In the genomic region with DNA sequence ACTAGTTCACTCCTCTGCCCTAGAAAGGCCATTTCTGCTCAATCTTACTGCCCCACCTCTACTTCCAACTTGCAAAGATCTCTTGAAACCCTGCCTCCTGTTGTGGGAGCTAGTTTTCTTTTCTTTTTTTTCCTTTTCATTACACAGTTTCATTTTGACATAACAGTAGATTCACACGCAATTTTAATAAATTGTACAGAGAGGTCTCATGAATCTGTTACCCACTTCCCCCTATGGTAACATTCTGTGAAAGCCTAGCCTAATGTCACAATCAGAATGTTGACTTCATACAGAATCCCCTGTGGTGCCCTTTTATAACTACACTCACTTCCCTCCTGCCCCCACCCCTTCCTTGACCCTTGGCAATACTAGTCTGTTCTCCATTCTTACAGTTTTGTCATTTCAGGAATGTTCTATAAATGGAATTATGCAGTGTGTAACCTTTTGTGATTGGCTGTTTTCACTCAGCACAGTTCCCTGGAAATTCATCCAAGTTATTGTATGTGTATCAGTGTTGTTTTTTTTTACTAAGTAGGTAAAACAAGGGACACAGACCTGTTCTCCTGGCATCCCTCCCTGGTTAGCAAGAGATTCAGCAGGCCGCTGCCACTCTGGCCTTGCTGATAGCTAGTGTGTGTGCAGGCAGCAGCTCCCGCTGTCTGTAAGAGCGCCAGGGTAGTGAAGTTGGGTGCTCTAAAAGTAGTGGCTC, we compare ENCODE assay signal across 8 cellular contexts. TPM values are rescaled to one million over a fixed set of nuclear protein-coding genes. Genes with fewer than 3 reads are reported as not detected.
DNase-seq lines count a peak whose midpoint lies in the region; ATAC-seq and TF ChIP-seq lines count a peak whose summit lies in the region.

No MANE protein-coding gene starts in this region.

- TF ChIP-seq CTCF in BJ (IDR thresholded peaks at IDR 0.05; ENCODE audit: insufficient read depth, low read depth, low read length) (peak; percentile 23; the same call in 1 of the 2 replicates), nephron progenitor cell (IDR thresholded peaks at IDR 0.05) (no peak)

- H3K9me3 Mint-ChIP-seq in nephron progenitor cell = peaks cover 25% of the 10 kb centered on the region

- H3K27me3 Mint-ChIP-seq in nephron progenitor cell (ENCODE audit: low read depth, poor library complexity) = no peaks in the 10 kb centered on the region

- no peak overlapping the region for H3K4me3 Mint-ChIP-seq in nephron progenitor cell

- H3K27me3 ChIP-seq in BJ (ENCODE audit: control insufficient read depth, insufficient read depth, low read length) = no peaks in the 10 kb centered on the region

- peaks cover 30% of the 10 kb centered on the region for H3K36me3 Mint-ChIP-seq in nephron progenitor cell (ENCODE audit: low read depth)

- ATAC-seq in HG02642 (IDR thresholded peaks at IDR 0.05; ENCODE audit: poor library complexity, unreplicated experiment) (peak; percentile 43), GM21717 (IDR thresholded peaks at IDR 0.05; ENCODE audit: unreplicated experiment) (no peak), HG03280 (IDR thresholded peaks at IDR 0.05; ENCODE audit: unreplicated experiment) (no peak)

- peak overlapping the region; percentile 7 for H3K27ac Mint-ChIP-seq in nephron progenitor cell

- 0 out of 2 replicates have a peak, but pooled peaks cover 1% of the 10 kb centered on the region for H3K36me3 ChIP-seq in BJ (ENCODE audit: control insufficient read depth, insufficient read depth, low read length)

- no peak overlapping the region for H3K4me3 ChIP-seq in BJ (ENCODE audit: low read depth, low read length)

- POLR2A ChIA-PET in BJ (lab: Charles Lee) = interaction anchor here (0.6 to 1.0 kb wide), 2 partner anchors 10 to 17 kb away, joined by 3 to 5 read pairs; no protein-coding TSS in a partner anchor

- H3K4me1 Mint-ChIP-seq in nephron progenitor cell = peaks cover 63% of the 10 kb centered on the region

- CTCF ChIA-PET in BJ (lab: Yijun Ruan, JAX) = interaction anchor here (1.3 to 3.4 kb wide), 5 partner anchors 15 to 89 kb away, joined by 5 to 12 read pairs (median 7); a partner anchor contains a TSS

- DNase-seq in BJ (ENCODE audit: low read depth) (peak; percentile 59), dedifferentiated amniotic fluid mesenchymal stem cell (ENCODE audit: extremely low spot score) (peak; percentile 56), nephron progenitor cell (no peak), NCI-H2107 (lab: John Stamatoyannopoulos, UW) (no peak), middle frontal gyrus (ENCODE audit: extremely low spot score, low spot score) (no peak)

RNA-seq across cellular contexts. Expression of a gene that starts 21.5 kb away (rescaled TPM):
- 15.3 and 20.9 TPM in 2 replicates for polyA plus RNA-seq in BJ (2011; rRNA removed)
- 19.6 and 20.3 TPM in 2 replicates for polyA minus RNA-seq in BJ (2011; rRNA and poly(A)+ RNA removed)

Comparison
In these comparisons a context has a peak if more than half of its experiments do, and no peak if none do; other contexts are left out.
1. DNase-seq: peak in BJ (single experiment) and dedifferentiated amniotic fluid mesenchymal stem cell (single experiment); none in nephron progenitor cell (single experiment), NCI-H2107 (single experiment) and middle frontal gyrus (single experiment).